Comparison of ENCODE assay signal across 9 cellular contexts in genomic region chr2:109382946-109383345, GRCh38.
A peak's percentile ranks its signal among the peaks of the same experiment; 100 is the strongest.
DNase-seq lines count a peak whose midpoint lies in the region; ATAC-seq and TF ChIP-seq lines count a peak whose summit lies in the region.
"Had no signal": no experiment of that assay in that cellular context is flagged by ENCODE, and none has a peak within 500 bp of the region (broad histone marks: within the 10 kb centered on the region; RNA-seq: fewer than 3 reads in every experiment).

No MANE protein-coding gene starts in this region.

- no peaks in the 10 kb centered on the region for H3K36me3 ChIP-seq in psoas muscle (ENCODE audit: insufficient read depth in 1 of 2, low read depth in 1 of 2)

- TF ChIP-seq CTCF in foreskin fibroblast (IDR thresholded peaks at IDR 0.05; ENCODE audit: low read depth, low read length) (no peak), psoas muscle (IDR thresholded peaks at IDR 0.05) (no peak)

- no peak overlapping the region for H3K4me3 ChIP-seq in foreskin fibroblast (ENCODE audit: low read depth in 1 of 2, low read length in 2 of 2)
- no peak overlapping the region for H3K4me3 ChIP-seq in psoas muscle
- H3K4me3 ChIP-seq: mucosa of descending colon had no signal

- in situ Hi-C loops in G401 (cut with HindIII; ENCODE audit: low sequenced_read_pairs), result no loop called here

- no peaks in the 10 kb centered on the region for H3K9me3 ChIP-seq in psoas muscle
- H3K9me3 ChIP-seq: mucosa of descending colon had no signal

- H3K9me3 Mint-ChIP-seq in activated CD8-positive, alpha-beta T cell treated with anti-CD3 and anti-CD28 coated beads, Interleukin-2, amount 10 ng/mL, durations not matched to agents 7 days and 5 days (ENCODE audit: insufficient read depth), result no peaks in the 10 kb centered on the region

- POLR2A ChIA-PET in activated CD8-positive, alpha-beta T cell treated with anti-CD3 and anti-CD28 coated beads, Interleukin-2, amount 10 ng/mL, durations not matched to agents 7 days and 5 days (lab: Charles Lee), result interaction anchor here (0.6 kb wide), 1 partner anchor 51 kb away, joined by 3 read pairs; no protein-coding TSS in a partner anchor

- no peak overlapping the region for H3K4me3 Mint-ChIP-seq in activated CD8-positive, alpha-beta T cell treated with anti-CD3 and anti-CD28 coated beads, Interleukin-2, amount 10 ng/mL, durations not matched to agents 7 days and 5 days

- ATAC-seq in psoas muscle (peak; percentile 56 to 76 (median 67)), GM21526 (IDR thresholded peaks at IDR 0.05; ENCODE audit: low FRiP score, unreplicated experiment) (no peak)
- ATAC-seq in activated CD8-positive, alpha-beta T cell treated with anti-CD3 and anti-CD28 coated beads, Interleukin-2, amount 10 ng/mL, durations not matched to agents 7 days and 5 days, result no peak
- ATAC-seq: mucosa of descending colon had no signal

- H3K4me1 ChIP-seq in psoas muscle, result peaks cover 44% of the 10 kb centered on the region

- no peak overlapping the region for H3K27ac Mint-ChIP-seq in activated CD8-positive, alpha-beta T cell treated with anti-CD3 and anti-CD28 coated beads, Interleukin-2, amount 10 ng/mL, durations not matched to agents 7 days and 5 days

- no peaks in the 10 kb centered on the region for H3K36me3 Mint-ChIP-seq in activated CD8-positive, alpha-beta T cell treated with anti-CD3 and anti-CD28 coated beads, Interleukin-2, amount 10 ng/mL, durations not matched to agents 7 days and 5 days (ENCODE audit: low read depth)

- intact Hi-C loops in psoas muscle (cut with DNase I), result loop anchor here (5.0 kb wide), 4 partner anchors 39 to 114 kb away; no protein-coding TSS in a partner anchor

- no peaks in the 10 kb centered on the region for H3K27me3 ChIP-seq in psoas muscle (ENCODE audit: insufficient read depth in 3 of 3, low read length in 2 of 3)

- CTCF ChIA-PET in activated CD8-positive, alpha-beta T cell treated with anti-CD3 and anti-CD28 coated beads, Interleukin-2, amount 10 ng/mL, durations not matched to agents 7 days and 5 days (lab: Charles Lee), result no interaction called here

- no peaks in the 10 kb centered on the region for H3K27me3 Mint-ChIP-seq in activated CD8-positive, alpha-beta T cell treated with anti-CD3 and anti-CD28 coated beads, Interleukin-2, amount 10 ng/mL, durations not matched to agents 7 days and 5 days (ENCODE audit: low read depth)

- DNase-seq in G401 (ENCODE audit: low spot score) (peak; percentile 70), NCI-H446 (lab: John Stamatoyannopoulos, UW) (peak; percentile 60 to 87), foreskin fibroblast (peak; percentile 72 to 90), psoas muscle (peak; percentile 59 to 81), AML-193 (lab: John Stamatoyannopoulos, UW) (no peak)
- no peak for DNase-seq in stimulated activated CD4-positive, alpha-beta T cell treated with anti-CD3 and anti-CD28 coated beads, Interleukin-4, amount 100 ng/mL, for 1 hour
- DNase-seq in activated CD8-positive, alpha-beta T cell treated with anti-CD3 and anti-CD28 coated beads, Interleukin-2, amount 10 ng/mL, durations not matched to agents 7 days and 5 days, result no peak

- peak overlapping the region; percentile 39 for H3K27ac ChIP-seq in psoas muscle

- WGBS in psoas muscle, 3 donors, result 2 to 4% (median 3%) methylated on average over 4 of the region's 4 CpGs

- H3K4me1 Mint-ChIP-seq in activated CD8-positive, alpha-beta T cell treated with anti-CD3 and anti-CD28 coated beads, Interleukin-2, amount 10 ng/mL, durations not matched to agents 7 days and 5 days (ENCODE audit: low read depth), result no peaks in the 10 kb centered on the region

Comparison
In these comparisons a context has a peak if more than half of its experiments do, and no peak if none do; other contexts are left out.
1. DNase-seq: peak in G401 (single experiment), NCI-H446 (2 of 2), foreskin fibroblast (2 of 2) and psoas muscle (2 of 2); none in AML-193 (0 of 2), stimulated activated CD4-positive, alpha-beta T cell treated with anti-CD3 and anti-CD28 coated beads, Interleukin-4, amount 100 ng/mL, for 1 hour (single experiment) and activated CD8-positive, alpha-beta T cell treated with anti-CD3 and anti-CD28 coated beads, Interleukin-2, amount 10 ng/mL, durations not matched to agents 7 days and 5 days (single experiment).
2. ATAC-seq: peak in psoas muscle (4 of 4); none in GM21526 (single experiment) and activated CD8-positive, alpha-beta T cell treated with anti-CD3 and anti-CD28 coated beads, Interleukin-2, amount 10 ng/mL, durations not matched to agents 7 days and 5 days (single experiment).